ENCODE assay signal across 20 cellular contexts in the genomic region with DNA sequence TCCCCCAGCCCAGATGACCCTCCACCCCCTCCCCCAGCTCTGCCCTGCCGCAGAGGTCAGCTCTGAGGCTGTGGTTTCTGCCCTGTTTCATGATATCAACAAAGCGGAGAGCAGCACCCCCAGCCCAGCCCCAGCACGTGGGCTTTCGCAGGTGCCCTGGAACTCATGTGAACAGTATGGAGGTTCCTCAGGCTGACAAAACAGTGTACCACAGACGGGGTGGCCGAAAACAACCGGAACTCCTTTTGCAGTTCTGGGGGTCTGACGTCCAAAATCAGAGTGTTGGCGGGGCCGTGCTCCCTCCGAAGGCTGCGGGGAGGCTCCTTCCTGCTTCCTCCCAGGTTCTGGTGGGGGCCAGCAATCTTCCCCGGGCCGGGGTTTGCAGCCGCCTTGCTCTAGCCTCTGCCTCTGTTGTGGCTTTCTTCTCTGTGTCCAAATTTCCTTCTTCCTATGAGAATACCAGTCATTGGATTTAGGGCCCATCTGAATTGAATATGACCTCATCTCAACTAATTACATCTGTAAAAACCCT. TPM values are rescaled to one million over a fixed set of nuclear protein-coding genes. Genes with fewer than 3 reads are reported as not detected.
DNase-seq lines count a peak whose midpoint lies in the region; ATAC-seq, FAIRE-seq and TF ChIP-seq lines count a peak whose summit lies in the region.
"Had no signal": no experiment of that assay in that cellular context is flagged by ENCODE, and none has a peak within 500 bp of the region (broad histone marks: within the 10 kb centered on the region; RNA-seq: fewer than 3 reads in every experiment).

No MANE protein-coding gene starts in this region.

- H3K4me3 ChIP-seq in heart right ventricle (no peak overlapping the region), WERI-Rb-1 (ENCODE audit: low read depth, low read length) (no peak overlapping the region), neuronal stem cell (ENCODE audit: low read length in 2 of 2) (no peak overlapping the region)

- H3K27ac ChIP-seq in heart right ventricle (no peak overlapping the region), WERI-Rb-1 (peak overlapping the region; percentile 60), neuronal stem cell (replicated peaks; ENCODE audit: low read length) (no peak overlapping the region)
- H3K27ac ChIP-seq: C4-2B had no signal

- no peak overlapping the region for H4K8ac ChIP-seq in neuronal stem cell (ENCODE audit: low read depth, low read length)

- no peak overlapping the region for H3K23ac ChIP-seq in neuronal stem cell (ENCODE audit: low read depth, low read length, poor library complexity)

- H3K4ac ChIP-seq in neuronal stem cell (ENCODE audit: low read length) = no peak overlapping the region

- H3K27me3 ChIP-seq in heart right ventricle (peaks cover 0 to 17% (median 3%) of the 10 kb centered on the region in 7 donors), WERI-Rb-1 (ENCODE audit: insufficient read depth, low read depth, severe bottlenecking) (no peaks in the 10 kb centered on the region), neuronal stem cell (ENCODE audit: control insufficient read depth in 3 of 3, insufficient read depth in 3 of 3, low read depth in 1 of 3, low read length in 3 of 3) (no peaks in the 10 kb centered on the region)

- H3K9me3 ChIP-seq in heart right ventricle (peaks cover 0 to 11% (median 0%) of the 10 kb centered on the region in 11 donors), WERI-Rb-1 (ENCODE audit: severe bottlenecking) (peaks cover 6% of the 10 kb centered on the region), neuronal stem cell (replicated peaks in 1 of 2; ENCODE audit: control insufficient read depth in 2 of 2, insufficient read depth in 1 of 2, low read depth in 1 of 2, low read length in 2 of 2) (peaks cover 0 to 5% of the 10 kb centered on the region in 2 donors)

- H3K18ac ChIP-seq in neuronal stem cell (ENCODE audit: low read length) = peak overlapping the region; percentile 86

- no peak overlapping the region for H2BK5ac ChIP-seq in neuronal stem cell (ENCODE audit: low read length)

- no peak overlapping the region for H2BK120ac ChIP-seq in neuronal stem cell (ENCODE audit: low read depth, low read length)

- intact Hi-C loops in left ventricle myocardium superior (cut with micrococcal nuclease) = no loop called here
- intact Hi-C loops in heart right ventricle (cut with DNase I) = no loop called here

- TF ChIP-seq POLR2A in GM12892 (IDR thresholded peaks at IDR 0.05; ENCODE audit: low read depth, low read length) = no peak

- TF ChIP-seq CTCF in heart right ventricle (IDR thresholded peaks at IDR 0.05) = no peak
- no peak for TF ChIP-seq CTCF in WERI-Rb-1 (IDR thresholded peaks at IDR 0.05; ENCODE audit: low read depth, low read length)

- no peak for FAIRE-seq in GM12892 (lab: Jason Lieb, UNC)
- FAIRE-seq: D721Med, GM19239, H54 had no signal

- DNase-seq in left ventricle myocardium superior (peak; percentile 17), heart right ventricle (no peak), CMK (ENCODE audit: low read depth) (peak; percentile 5), WERI-Rb-1 (peak; percentile 45), neuronal stem cell (ENCODE audit: low spot score) (no peak), GM12892 (ENCODE audit: insufficient read length) (no peak)
- no peak for DNase-seq in activated naive CD4-positive, alpha-beta T cell treated with Interleukin-2 at 50 U/mL for 16 hours
- DNase-seq: ACHN; CD4-positive, alpha-beta memory T cell; COR-L47; DND-41; GDM1 had no signal

- H2BK15ac ChIP-seq in neuronal stem cell (ENCODE audit: low read length) = peak overlapping the region; percentile 69

- no peak overlapping the region for H3K9ac ChIP-seq in neuronal stem cell (ENCODE audit: low read depth, low read length, poor library complexity)

- H3K4me1 ChIP-seq in heart right ventricle (no peaks in the 10 kb centered on the region), neuronal stem cell (ENCODE audit: control insufficient read depth in 2 of 2, insufficient read depth in 1 of 2, low read depth in 1 of 2, low read length in 2 of 2) (peaks cover 0 to 16% of the 10 kb centered on the region in 2 donors)

- ATAC-seq in left ventricle myocardium superior (no peak), heart right ventricle (no peak), GM19467 (IDR thresholded peaks at IDR 0.05; ENCODE audit: unreplicated experiment) (no peak)
- ATAC-seq: HCT116 had no signal

- no peaks in the 10 kb centered on the region for H3K79me1 ChIP-seq in neuronal stem cell (ENCODE audit: low read depth, low read length)

- H3K14ac ChIP-seq in neuronal stem cell (ENCODE audit: low read length) = no peak overlapping the region

- no peak overlapping the region for H2AFZ ChIP-seq in neuronal stem cell (ENCODE audit: low read length)

- no peaks in the 10 kb centered on the region for H3K36me3 ChIP-seq in heart right ventricle
- peaks cover 6% of the 10 kb centered on the region; the same call in 1 of the 2 replicates for H3K36me3 ChIP-seq in WERI-Rb-1
- H3K36me3 ChIP-seq in neuronal stem cell (replicated peaks in 1 of 2; ENCODE audit: control insufficient read depth in 2 of 2, insufficient read depth in 2 of 2, low read length in 2 of 2) = no peaks in the 10 kb centered on the region

- WGBS in heart right ventricle, 2 donors = 47 to 58% methylated on average over 15 of the region's 15 CpGs
- no CpG with 5 or more reads among the region's 15 CpGs for whole genome bisulfite sequencing in neuronal stem cell (ENCODE audit: extremely low coverage in 2 of 2, insufficient read length in 2 of 2, insufficient replicate concordance in 1 of 2), 2 donors

- H2AK5ac ChIP-seq in neuronal stem cell (ENCODE audit: low read depth, low read length) = no peak overlapping the region

- H3K4me2 ChIP-seq in neuronal stem cell (ENCODE audit: insufficient read depth, low read length, poor library complexity, severe bottlenecking) = no peak overlapping the region

- no peak overlapping the region for H4K91ac ChIP-seq in neuronal stem cell (ENCODE audit: low read depth, low read length, poor library complexity)

- no peak overlapping the region for H2BK12ac ChIP-seq in neuronal stem cell (ENCODE audit: low read length)

RNA-seq across cellular contexts. Expression of a gene that starts 7.9 kb away (rescaled TPM):
- not detected for total RNA-seq in left ventricle myocardium superior
- under 1 TPM in 1 of 10 donors, not detected in 9; 0.05 TPM for total RNA-seq in heart right ventricle
- not detected for polyA plus RNA-seq in heart right ventricle
- 0.01 TPM for polyA plus RNA-seq in neuronal stem cell (2013, experiment 1 of 2)
- not detected for polyA plus RNA-seq in neuronal stem cell (2013, experiment 2 of 2)
- polyA plus RNA-seq in GM12892 (2012; ENCODE audit: missing spikeins) = not detected
- total RNA-seq: A172; CD4-positive, alpha-beta memory T cell had no signal
- polyA plus RNA-seq: CD4-positive, alpha-beta memory T cell; IgD-negative memory B cell had no signal

Comparison
In these comparisons a context has a peak if more than half of its experiments do, and no peak if none do; other contexts are left out.
1. DNase-seq: peak in left ventricle myocardium superior (single experiment), CMK (single experiment) and WERI-Rb-1 (single experiment); none in heart right ventricle (0 of 2), neuronal stem cell (single experiment), activated naive CD4-positive, alpha-beta T cell treated with Interleukin-2 at 50 U/mL for 16 hours (single experiment) and GM12892 (single experiment).